Comparison of ENCODE assay signal across 16 cellular contexts in genomic region chr20:14498809-14499208, GRCh38.
DNase-seq lines count a peak whose midpoint lies in the region; FAIRE-seq and TF ChIP-seq lines count a peak whose summit lies in the region.
"Had no signal": no experiment of that assay in that cellular context is flagged by ENCODE, and none has a peak within 500 bp of the region (broad histone marks: within the 10 kb centered on the region; RNA-seq: fewer than 3 reads in every experiment).

No MANE protein-coding gene starts in this region.

- H4K20me1 ChIP-seq in neural progenitor cell (ENCODE audit: low read depth), result no peaks in the 10 kb centered on the region

- FAIRE-seq in urothelium cell line (lab: Jason Lieb, UNC), result no peak

- peak overlapping the region; percentile 74 for H2AFZ ChIP-seq in neural progenitor cell (replicated peaks)

- H3K4me3 ChIP-seq in HEK293 (ENCODE audit: low read depth, low read length), result no peak overlapping the region
- no peak overlapping the region for H3K4me3 ChIP-seq in endodermal cell (ENCODE audit: low read length)
- no peak overlapping the region for H3K4me3 ChIP-seq in neural progenitor cell
- H3K4me3 ChIP-seq: gastrocnemius medialis, Peyer's patch, testis had no signal

- no peak overlapping the region for H3K4me2 ChIP-seq in neural progenitor cell

- no peak overlapping the region for H3K4me3 Mint-ChIP-seq in endodermal cell
- H3K4me3 Mint-ChIP-seq in neural progenitor cell, result no peak overlapping the region
- H3K4me3 Mint-ChIP-seq: activated naive CD8-positive, alpha-beta T cell; B cell had no signal

- H3K27me3 Mint-ChIP-seq in endodermal cell (ENCODE audit: insufficient read depth) (no peaks in the 10 kb centered on the region), neural progenitor cell (ENCODE audit: insufficient read depth, low read depth) (peaks cover 5% of the 10 kb centered on the region)
- H3K27me3 Mint-ChIP-seq: activated naive CD8-positive, alpha-beta T cell; B cell had no signal

- H3K9ac ChIP-seq in endodermal cell (ENCODE audit: extremely low read depth, low read length, poor library complexity, severe bottlenecking) (no peak overlapping the region), neural progenitor cell (no peak overlapping the region)

- H3K79me2 ChIP-seq in neural progenitor cell (ENCODE audit: low read depth), result no peaks in the 10 kb centered on the region

- H3K4me1 ChIP-seq in HEK293 (ENCODE audit: control insufficient read depth, insufficient read depth, low read length), result peaks cover 11% of the 10 kb centered on the region
- H3K4me1 ChIP-seq in endodermal cell (ENCODE audit: control insufficient read depth, insufficient read depth, low read length), result no peaks in the 10 kb centered on the region
- H3K4me1 ChIP-seq in neural progenitor cell, result peaks cover 9% of the 10 kb centered on the region
- H3K4me1 ChIP-seq: gastrocnemius medialis, Peyer's patch had no signal

- WGBS in endodermal cell (ENCODE audit: insufficient coverage in 1 of 2, insufficient read length in 1 of 2), 2 experiments, result 65% methylated on average over 4 of the region's 4 CpGs; no CpG with 5 or more reads in 1 of the 2 experiments

- H3K9me3 ChIP-seq in HEK293 (ENCODE audit: control insufficient read depth, insufficient read depth, low read depth, low read length) (no peaks in the 10 kb centered on the region), endodermal cell (ENCODE audit: control insufficient read depth, low read length) (no peaks in the 10 kb centered on the region), neural progenitor cell (ENCODE audit: low read depth) (no peaks in the 10 kb centered on the region)
- H3K9me3 ChIP-seq: gastrocnemius medialis, Peyer's patch, testis had no signal

- H3K4me1 Mint-ChIP-seq in endodermal cell (peaks cover 12% of the 10 kb centered on the region), neural progenitor cell (peaks cover 29% of the 10 kb centered on the region)
- H3K4me1 Mint-ChIP-seq: B cell had no signal

- H3F3A ChIP-seq in neural progenitor cell (ENCODE audit: low read depth), result no peaks in the 10 kb centered on the region

- H3K36me3 ChIP-seq in HEK293 (ENCODE audit: control insufficient read depth in 2 of 2, insufficient read depth in 1 of 2, low read length in 2 of 2) (no peaks in the 10 kb centered on the region), endodermal cell (ENCODE audit: control insufficient read depth, insufficient read depth, low read length) (no peaks in the 10 kb centered on the region), neural progenitor cell (no peaks in the 10 kb centered on the region)
- H3K36me3 ChIP-seq: gastrocnemius medialis, Peyer's patch had no signal

- H3K9me3 Mint-ChIP-seq in endodermal cell, result no peaks in the 10 kb centered on the region
- no peaks in the 10 kb centered on the region for H3K9me3 Mint-ChIP-seq in neural progenitor cell

- H3K27me3 ChIP-seq in endodermal cell (ENCODE audit: control insufficient read depth, insufficient read depth, low read length, poor library complexity, severe bottlenecking) (no peaks in the 10 kb centered on the region), neural progenitor cell (no peaks in the 10 kb centered on the region)
- H3K27me3 ChIP-seq: gastrocnemius medialis, Peyer's patch, testis had no signal

- peak; percentile 20 for DNase-seq in NCI-H2029 treated with DMSO at 0.1 percent for 48 hours (lab: John Stamatoyannopoulos, UW)
- DNase-seq in endodermal cell, result peak; percentile 52
- DNase-seq in neural progenitor cell (ENCODE audit: low spot score), result peak; percentile 57
- DNase-seq in putamen (ENCODE audit: low spot score), result no peak
- DNase-seq in urothelium cell line (ENCODE audit: low spot score), result no peak
- DNase-seq in T-helper 1 cell, result no peak
- DNase-seq: activated CD4-positive, CD25-positive, alpha-beta regulatory T cell treated with anti-CD3 and anti-CD28 coated beads, Interleukin-2, amount 50 U/mL, for 72 hours; activated CD8-positive, alpha-beta memory T cell treated with anti-CD3 and anti-CD28 coated beads, Interleukin-2, amount 50 U/mL, for 48 hours; DMS79 treated with DMSO at 0.1 percent for 48 hours; gastrocnemius medialis; Peyer's patch; stimulated activated CD4-positive, alpha-beta T cell treated with anti-CD3 and anti-CD28 coated beads, Interleukin-1b, Interleukin-23, amount 100 ng/mL, for 48 hours; testis had no signal

- POLR2A ChIA-PET in HEK293 (lab: Yijun Ruan, JAX), result no interaction called here

- CTCF ChIA-PET in HEK293 (lab: Yijun Ruan, JAX), result no interaction called here

- H3K36me3 Mint-ChIP-seq in endodermal cell (ENCODE audit: low read depth), result no peaks in the 10 kb centered on the region
- no peaks in the 10 kb centered on the region for H3K36me3 Mint-ChIP-seq in neural progenitor cell
- H3K36me3 Mint-ChIP-seq: activated naive CD8-positive, alpha-beta T cell had no signal

- H3K27ac ChIP-seq in HEK293 (ENCODE audit: extremely low read depth, low read depth, low read length) (no peak overlapping the region), endodermal cell (ENCODE audit: low read depth, low read length) (peak overlapping the region; percentile 7), neural progenitor cell (peak overlapping the region; percentile 15)
- H3K27ac ChIP-seq: gastrocnemius medialis, Peyer's patch, testis had no signal

- no peak for TF ChIP-seq CTCF in HEK293 (tag by site-specific recombination; IDR thresholded peaks at IDR 0.05)
- no peak for TF ChIP-seq CTCF in endodermal cell (conservative IDR thresholded peaks at IDR 0.05)
- TF ChIP-seq CTCF in neural progenitor cell (IDR thresholded peaks at IDR 0.05), result no peak

- H3K27ac Mint-ChIP-seq in endodermal cell (peak overlapping the region; percentile 52), neural progenitor cell (peak overlapping the region; percentile 96)
- H3K27ac Mint-ChIP-seq: activated naive CD8-positive, alpha-beta T cell; B cell had no signal

TF ChIP-seq in HEK293, 187 proteins besides CTCF, POLR2A, EP300 and RAD21:
- TF ChIP-seq REST (tag by site-specific recombination; IDR thresholded peaks at IDR 0.05), result no peak
- TF ChIP-seq ZIC2 (tag by site-specific recombination; IDR thresholded peaks at IDR 0.05), result peak; percentile 87
- 0 out of 2 replicates have a peak, but pooled peaks have one; percentile 12 for TF ChIP-seq ZNF341 (tag by site-specific recombination; IDR thresholded peaks at IDR 0.05; ENCODE audit: low read depth)
- TF ChIP-seq GLIS1 (tag by site-specific recombination; IDR thresholded peaks at IDR 0.05), result peak; percentile 27; the same call in 1 of the 2 replicates
- TF ChIP-seq ZNF580 (tag by site-specific recombination; IDR thresholded peaks at IDR 0.05), result no peak
TF ChIP-seq in HEK293: peak in this region for 3.

Comparison
In these comparisons a context has a peak if more than half of its experiments do, and no peak if none do; other contexts are left out.
1. DNase-seq: peak in NCI-H2029 treated with DMSO at 0.1 percent for 48 hours (single experiment), endodermal cell (single experiment) and neural progenitor cell (single experiment); none in putamen (single experiment), urothelium cell line (single experiment) and T-helper 1 cell (0 of 5).